ENCODE assay signal across 8 cellular contexts in genomic region chr1:248863011-248863881, GRCh38. TPM values are rescaled to one million over a fixed set of nuclear protein-coding genes. Genes with fewer than 3 reads are reported as not detected.
DNase-seq lines count a peak whose midpoint lies in the region; ATAC-seq and TF ChIP-seq lines count a peak whose summit lies in the region.

No MANE protein-coding gene starts in this region.

- no peaks in the 10 kb centered on the region for H3K9me3 Mint-ChIP-seq in activated T-helper 1 cell treated with anti-CD3 and anti-CD28 coated beads, Interleukin-12 subunit alpha, Interleukin-12 subunit beta, Interleukin-2, Interleukin-4 antibody, amounts not matched to agents 30 ng/mL and 10 ng/mL and 1 ng/mL, durations not matched to agents 14 hours and 24 hours and 36 hours
- no peaks in the 10 kb centered on the region for H3K9me3 Mint-ChIP-seq in nephron
- no peaks in the 10 kb centered on the region for H3K9me3 Mint-ChIP-seq in stimulated activated naive CD8-positive, alpha-beta T cell treated with anti-CD3 and anti-CD28 coated beads, Interleukin-15, amount 100 ng/mL, for 72 hours

- H3K4me1 ChIP-seq in Peyer's patch: peaks cover 0 to 20% (median 7%) of the 10 kb centered on the region in 4 donors

- H3K4me3 Mint-ChIP-seq in activated T-helper 1 cell treated with anti-CD3 and anti-CD28 coated beads, Interleukin-12 subunit alpha, Interleukin-12 subunit beta, Interleukin-2, Interleukin-4 antibody, amounts not matched to agents 30 ng/mL and 10 ng/mL and 1 ng/mL, durations not matched to agents 14 hours and 24 hours and 36 hours: peak overlapping the region; percentile 78
- peak overlapping the region; percentile 79 to 88 (median 84) for H3K4me3 Mint-ChIP-seq in nephron
- H3K4me3 Mint-ChIP-seq in stimulated activated naive CD8-positive, alpha-beta T cell treated with anti-CD3 and anti-CD28 coated beads, Interleukin-15, amount 100 ng/mL, for 72 hours: peak overlapping the region; percentile 88 to 93

- H3K4me1 Mint-ChIP-seq in activated T-helper 1 cell treated with anti-CD3 and anti-CD28 coated beads, Interleukin-12 subunit alpha, Interleukin-12 subunit beta, Interleukin-2, Interleukin-4 antibody, amounts not matched to agents 30 ng/mL and 10 ng/mL and 1 ng/mL, durations not matched to agents 14 hours and 24 hours and 36 hours (ENCODE audit: low read depth): peaks cover 27% of the 10 kb centered on the region
- peaks cover 30% of the 10 kb centered on the region for H3K4me1 Mint-ChIP-seq in nephron
- peaks cover 36% of the 10 kb centered on the region for H3K4me1 Mint-ChIP-seq in stimulated activated naive CD8-positive, alpha-beta T cell treated with anti-CD3 and anti-CD28 coated beads, Interleukin-15, amount 100 ng/mL, for 72 hours

- peak overlapping the region; percentile 76 for H3K4me3 ChIP-seq in Jurkat, Clone E6-1 (ENCODE audit: low read length)
- peak overlapping the region; percentile 59 to 80 (median 76) for H3K4me3 ChIP-seq in Peyer's patch

- H3K9me3 ChIP-seq in Peyer's patch: no peaks in the 10 kb centered on the region

- peak overlapping the region; percentile 64 for H3K27ac Mint-ChIP-seq in activated T-helper 1 cell treated with anti-CD3 and anti-CD28 coated beads, Interleukin-12 subunit alpha, Interleukin-12 subunit beta, Interleukin-2, Interleukin-4 antibody, amounts not matched to agents 30 ng/mL and 10 ng/mL and 1 ng/mL, durations not matched to agents 14 hours and 24 hours and 36 hours
- peak overlapping the region; percentile 5 to 58 (median 41) for H3K27ac Mint-ChIP-seq in nephron
- peak overlapping the region; percentile 30 to 73 for H3K27ac Mint-ChIP-seq in stimulated activated naive CD8-positive, alpha-beta T cell treated with anti-CD3 and anti-CD28 coated beads, Interleukin-15, amount 100 ng/mL, for 72 hours

- no peak for TF ChIP-seq CTCF in Peyer's patch (IDR thresholded peaks at IDR 0.05)
- TF ChIP-seq CTCF in nephron (IDR thresholded peaks at IDR 0.05; ENCODE audit: unreplicated experiment in 3 of 3): no peak

- H3K36me3 Mint-ChIP-seq in activated T-helper 1 cell treated with anti-CD3 and anti-CD28 coated beads, Interleukin-12 subunit alpha, Interleukin-12 subunit beta, Interleukin-2, Interleukin-4 antibody, amounts not matched to agents 30 ng/mL and 10 ng/mL and 1 ng/mL, durations not matched to agents 14 hours and 24 hours and 36 hours (ENCODE audit: low read depth): peaks cover 2% of the 10 kb centered on the region
- no peaks in the 10 kb centered on the region for H3K36me3 Mint-ChIP-seq in nephron (ENCODE audit: low read depth)

- intact Hi-C loops in activated T-helper 1 cell treated with anti-CD3 and anti-CD28 coated beads, Interleukin-12 subunit alpha, Interleukin-12 subunit beta, Interleukin-2, Interleukin-4 antibody, amounts not matched to agents 30 ng/mL and 10 ng/mL and 1 ng/mL, durations not matched to agents 14 hours and 24 hours and 36 hours (cut with micrococcal nuclease): loop anchor here (1.0 kb wide), 3 partner anchors 10 to 43 kb away; partner anchors contain the start of gene PGBD2

- ATAC-seq in GM21723 (IDR thresholded peaks at IDR 0.05; ENCODE audit: unreplicated experiment): peak; percentile 73
- peak; percentile 66 for ATAC-seq in stimulated activated naive CD8-positive, alpha-beta T cell treated with anti-CD3 and anti-CD28 coated beads, Interleukin-15, amount 100 ng/mL, for 72 hours

- no peaks in the 10 kb centered on the region for H3K27me3 ChIP-seq in Peyer's patch

- DNase-seq in DMS53 treated with DMSO at 0.1 percent for 48 hours (lab: John Stamatoyannopoulos, UW; ENCODE audit: unreplicated experiment) (peak; percentile 65), Peyer's patch (peak; percentile 91 to 96 (median 96)), fibroblast of peridontal ligament (ENCODE audit: extremely low read depth) (peak; percentile 49)
- peak; percentile 64 for DNase-seq in Jurkat, Clone E6-1 (ENCODE audit: low read depth, low spot score)
- peak; percentile 77 for DNase-seq in activated T-helper 1 cell treated with anti-CD3 and anti-CD28 coated beads, Interleukin-12 subunit alpha, Interleukin-12 subunit beta, Interleukin-2, Interleukin-4 antibody, amounts not matched to agents 30 ng/mL and 10 ng/mL and 1 ng/mL, durations not matched to agents 14 hours and 24 hours and 36 hours (ENCODE audit: low spot score)
- DNase-seq in stimulated activated naive CD8-positive, alpha-beta T cell treated with anti-CD3 and anti-CD28 coated beads, Interleukin-15, amount 100 ng/mL, for 72 hours: peak; percentile 72 to 78

- peak overlapping the region; percentile 69 to 92 (median 78) for H3K27ac ChIP-seq in Peyer's patch

- peak; percentile 29 to 54 for TF ChIP-seq POLR2A in Peyer's patch (IDR thresholded peaks at IDR 0.05)

- H3K36me3 ChIP-seq in Peyer's patch: no peaks in the 10 kb centered on the region

- H3K27me3 Mint-ChIP-seq in activated T-helper 1 cell treated with anti-CD3 and anti-CD28 coated beads, Interleukin-12 subunit alpha, Interleukin-12 subunit beta, Interleukin-2, Interleukin-4 antibody, amounts not matched to agents 30 ng/mL and 10 ng/mL and 1 ng/mL, durations not matched to agents 14 hours and 24 hours and 36 hours (ENCODE audit: insufficient read depth): peaks cover 4% of the 10 kb centered on the region
- peaks cover 14% of the 10 kb centered on the region for H3K27me3 Mint-ChIP-seq in nephron (ENCODE audit: low read depth)
- H3K27me3 Mint-ChIP-seq in stimulated activated naive CD8-positive, alpha-beta T cell treated with anti-CD3 and anti-CD28 coated beads, Interleukin-15, amount 100 ng/mL, for 72 hours: no peaks in the 10 kb centered on the region

RNA-seq across cellular contexts. Expression of gene ZNF692, which starts 4.4 kb away (rescaled TPM):
- polyA plus RNA-seq in Jurkat, Clone E6-1 (2012; ENCODE audit: insufficient read depth, insufficient read length): 80.0 TPM
- total RNA-seq in Peyer's patch: 100 to 1,000 TPM in 2 of 4 donors, 10 to 100 TPM in 2; 46.2 to 128 (median 104) TPM
- 89.6 and 91.0 TPM in 2 replicates for total RNA-seq in activated T-helper 1 cell treated with anti-CD3 and anti-CD28 coated beads, Interleukin-12 subunit alpha, Interleukin-12 subunit beta, Interleukin-2, Interleukin-4 antibody, amounts not matched to agents 30 ng/mL and 10 ng/mL and 1 ng/mL, durations not matched to agents 14 hours and 24 hours and 36 hours

RNA-seq across cellular contexts. Expression of gene ZNF672, which starts 25.2 kb away (rescaled TPM):
- 36.6 TPM for polyA plus RNA-seq in Jurkat, Clone E6-1 (2012; ENCODE audit: insufficient read depth, insufficient read length)
- 10 to 100 TPM; 48.4 to 64.4 (median 60.5) TPM for total RNA-seq in Peyer's patch
- 42.3 and 45.2 TPM in 2 replicates for total RNA-seq in activated T-helper 1 cell treated with anti-CD3 and anti-CD28 coated beads, Interleukin-12 subunit alpha, Interleukin-12 subunit beta, Interleukin-2, Interleukin-4 antibody, amounts not matched to agents 30 ng/mL and 10 ng/mL and 1 ng/mL, durations not matched to agents 14 hours and 24 hours and 36 hours

RNA-seq across cellular contexts. Expression of gene SH3BP5L, which starts 37.5 kb away (rescaled TPM):
- 21.1 TPM for polyA plus RNA-seq in Jurkat, Clone E6-1 (2012; ENCODE audit: insufficient read depth, insufficient read length)
- total RNA-seq in Peyer's patch: 10 to 100 TPM; 19.0 to 60.6 (median 51.5) TPM
- total RNA-seq in activated T-helper 1 cell treated with anti-CD3 and anti-CD28 coated beads, Interleukin-12 subunit alpha, Interleukin-12 subunit beta, Interleukin-2, Interleukin-4 antibody, amounts not matched to agents 30 ng/mL and 10 ng/mL and 1 ng/mL, durations not matched to agents 14 hours and 24 hours and 36 hours: 29.0 and 30.9 TPM in 2 replicates

RNA-seq across cellular contexts. Expression of gene PGBD2, which starts 42.8 kb away (rescaled TPM):
- 3.8 TPM for polyA plus RNA-seq in Jurkat, Clone E6-1 (2012; ENCODE audit: insufficient read depth, insufficient read length)
- total RNA-seq in Peyer's patch: 10 to 100 TPM in 3 of 4 donors, 1 to 10 TPM in 1; 9.9 to 17.2 (median 14.4) TPM
- 7.2 and 8.4 TPM in 2 replicates for total RNA-seq in activated T-helper 1 cell treated with anti-CD3 and anti-CD28 coated beads, Interleukin-12 subunit alpha, Interleukin-12 subunit beta, Interleukin-2, Interleukin-4 antibody, amounts not matched to agents 30 ng/mL and 10 ng/mL and 1 ng/mL, durations not matched to agents 14 hours and 24 hours and 36 hours

Comparison
In these comparisons a context has a peak if more than half of its experiments do, and no peak if none do; other contexts are left out.
1. Peak in every context shown above with its lines: DNase-seq, ATAC-seq, H3K4me3 ChIP-seq and H3K27ac ChIP-seq.